ENCODE assay signal across 1 cellular context in the genomic region with DNA sequence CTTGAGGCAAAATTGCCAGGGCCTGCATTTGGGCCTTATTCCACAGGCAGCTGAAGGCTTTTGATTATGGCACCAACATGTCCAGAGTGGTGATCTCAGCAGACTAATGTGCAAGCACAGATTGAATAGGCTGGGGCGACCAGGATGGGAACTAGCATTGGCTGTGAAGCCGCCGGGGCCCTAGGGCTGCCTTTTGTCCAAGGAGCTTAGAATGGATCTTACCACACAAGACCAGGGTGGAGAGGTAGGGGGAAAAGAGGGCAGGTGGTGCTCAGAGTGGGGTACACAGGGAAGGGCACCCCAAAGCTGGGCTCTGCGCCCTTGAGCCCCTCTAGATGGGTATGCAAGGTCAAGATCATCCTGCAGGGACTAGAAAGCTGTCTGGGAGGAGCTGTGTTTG.
TF ChIP-seq lines count a peak whose summit lies in the region.

No MANE protein-coding gene starts in this region.

TF ChIP-seq in GM12878, 131 proteins besides CTCF, POLR2A, EP300 and RAD21:
- TF ChIP-seq STAT1 (conservative IDR thresholded peaks at IDR 0.05) (no peak), BMI1 (IDR thresholded peaks at IDR 0.05; ENCODE audit: borderline replicate concordance) (no peak), E2F8 (IDR thresholded peaks at IDR 0.05; ENCODE audit: low read depth, partially characterized antibody) (no peak), ZNF622 (IDR thresholded peaks at IDR 0.05) (no peak), HDAC2 (IDR thresholded peaks at IDR 0.05) (no peak), KAT2A (conservative IDR thresholded peaks at IDR 0.05; ENCODE audit: control insufficient read depth, low read depth, low read length) (no peak), SMC3 (IDR thresholded peaks at IDR 0.05; ENCODE audit: borderline replicate concordance, low read length) (no peak), SMAD1 (IDR thresholded peaks at IDR 0.05; ENCODE audit: low read depth, partially characterized antibody) (no peak), BCL11A (IDR thresholded peaks at IDR 0.05; ENCODE audit: low read depth, low read length) (no peak), ZSCAN29 (IDR thresholded peaks at IDR 0.05) (no peak), IRF3 (IDR thresholded peaks at IDR 0.05) (no peak), ATF3 (IDR thresholded peaks at IDR 0.05; ENCODE audit: borderline replicate concordance, extremely low read depth, low read depth, low read length) (no peak), CHD2 (IDR thresholded peaks at IDR 0.05; ENCODE audit: borderline replicate concordance, low read depth, low read length) (no peak), SP1 (IDR thresholded peaks at IDR 0.05; ENCODE audit: low read depth, low read length) (no peak), USF1 (IDR thresholded peaks at IDR 0.05; ENCODE audit: borderline replicate concordance, extremely low read length, insufficient read depth, low read depth, low read length) (no peak), TAF1 (IDR thresholded peaks at IDR 0.05; ENCODE audit: borderline replicate concordance, low read depth, low read length) (no peak), IKZF1 (conservative IDR thresholded peaks at IDR 0.05) (no peak), ATF7 (IDR thresholded peaks at IDR 0.05; ENCODE audit: low read depth) (no peak), CHD1 (IDR thresholded peaks at IDR 0.05; ENCODE audit: low read depth, low read length) (no peak)
- TF ChIP-seq, protein P1, sequence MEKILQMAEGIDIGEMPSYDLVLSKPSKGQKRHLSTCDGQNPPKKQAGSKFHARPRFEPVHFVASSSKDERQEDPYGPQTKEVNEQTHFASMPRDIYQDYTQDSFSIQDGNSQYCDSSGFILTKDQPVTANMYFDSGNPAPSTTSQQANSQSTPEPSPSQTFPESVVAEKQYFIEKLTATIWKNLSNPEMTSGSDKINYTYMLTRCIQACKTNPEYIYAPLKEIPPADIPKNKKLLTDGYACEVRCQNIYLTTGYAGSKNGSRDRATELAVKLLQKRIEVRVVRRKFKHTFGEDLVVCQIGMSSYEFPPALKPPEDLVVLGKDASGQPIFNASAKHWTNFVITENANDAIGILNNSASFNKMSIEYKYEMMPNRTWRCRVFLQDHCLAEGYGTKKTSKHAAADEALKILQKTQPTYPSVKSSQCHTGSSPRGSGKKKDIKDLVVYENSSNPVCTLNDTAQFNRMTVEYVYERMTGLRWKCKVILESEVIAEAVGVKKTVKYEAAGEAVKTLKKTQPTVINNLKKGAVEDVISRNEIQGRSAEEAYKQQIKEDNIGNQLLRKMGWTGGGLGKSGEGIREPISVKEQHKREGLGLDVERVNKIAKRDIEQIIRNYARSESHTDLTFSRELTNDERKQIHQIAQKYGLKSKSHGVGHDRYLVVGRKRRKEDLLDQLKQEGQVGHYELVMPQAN (conservative IDR thresholded peaks at IDR 0.05) = no peak
